Comparison of ENCODE assay signal across 31 cellular contexts in genomic region chr4:660401-660800, GRCh38. TPM values are rescaled to one million over a fixed set of nuclear protein-coding genes. Genes with fewer than 3 reads are reported as not detected.
"Had no signal": no experiment of that assay in that cellular context is flagged by ENCODE, and none has a peak within 500 bp of the region (broad histone marks: within the 10 kb centered on the region; RNA-seq: fewer than 3 reads in every experiment).

No MANE protein-coding gene starts in this region.

- H3K9me3 ChIP-seq: breast epithelium, esophagus squamous epithelium, left lung, right lobe of liver, uterus had no signal

- ATAC-seq: activated CD8-positive, alpha-beta T cell treated with anti-CD3 and anti-CD28 coated beads for 36 hours; activated naive CD8-positive, alpha-beta T cell treated with anti-CD3 and anti-CD28 coated beads, Interleukin-2, amount 50 U/mL, for 24 hours; left lung; right lobe of liver; stimulated activated memory B cell treated with anti-CD40 and anti-IgM and Interleukin-4, amounts not matched to agents 10 μg/mL and 1 μg/mL and 100 μg/mL, for 72 hours; stimulated activated naive CD8-positive, alpha-beta T cell treated with anti-CD3 and anti-CD28 coated beads, Interleukin-15, amount 100 ng/mL, for 72 hours had no signal

- H3K36me3 ChIP-seq: breast epithelium, esophagus squamous epithelium, left lung, neural progenitor cell, right lobe of liver, uterus had no signal

- DNase-seq: activated B cell treated with CpG ODN at 0.5 μM for 24 hours; activated CD4-positive, alpha-beta T cell treated with anti-CD3 and anti-CD28 coated beads, Interleukin-2, amount 50 U/mL, for 1 hour; activated CD8-positive, alpha-beta T cell treated with anti-CD3 and anti-CD28 coated beads for 36 hours; activated effector memory CD4-positive, alpha-beta T cell treated with anti-CD3 and anti-CD28 coated beads, Interleukin-2, amount 50 U/mL, for 16 hours; activated naive CD4-positive, alpha-beta T cell treated with anti-CD3 and anti-CD28 coated beads for 36 hours; activated naive CD8-positive, alpha-beta T cell treated with anti-CD3 and anti-CD28 coated beads, Interleukin-2, amount 50 U/mL, for 24 hours; activated T-cell treated with anti-CD3 and anti-CD28 coated beads for 4 hours; amygdala; dermis blood vessel endothelial cell; effector CD4-positive, alpha-beta T cell; esophagus squamous epithelium; foreskin melanocyte; left lung; naive B cell; occipital lobe; stimulated activated CD4-positive, alpha-beta T cell treated with anti-CD3 and anti-CD28 coated beads, Interleukin-4, amount 100 ng/mL, for 24 hours; stimulated activated naive CD8-positive, alpha-beta T cell treated with anti-CD3 and anti-CD28 coated beads, Interleukin-15, amount 100 ng/mL, for 72 hours; substantia nigra; uterus had no signal

- H3K27ac ChIP-seq: breast epithelium, epithelial cell of prostate, esophagus squamous epithelium, left lung, neural progenitor cell, right lobe of liver, skin epidermis, uterus had no signal

- H3K4me3 ChIP-seq: breast epithelium, esophagus squamous epithelium, left lung, neural progenitor cell, right lobe of liver, skin epidermis, uterus had no signal

- H3K4me3 Mint-ChIP-seq: activated B cell treated with CpG ODN at 0.5 μM for 24 hours; activated CD8-positive, alpha-beta T cell treated with anti-CD3 and anti-CD28 coated beads for 36 hours; activated naive CD4-positive, alpha-beta T cell treated with anti-CD3 and anti-CD28 coated beads for 36 hours; activated naive CD8-positive, alpha-beta T cell treated with anti-CD3 and anti-CD28 coated beads, Interleukin-2, amount 50 U/mL, for 24 hours; central memory CD8-positive, alpha-beta T cell; mesothelial cell of epicardium; stimulated activated memory B cell treated with anti-CD40 and anti-IgM and Interleukin-4, amounts not matched to agents 10 μg/mL and 1 μg/mL and 100 μg/mL, for 72 hours; stimulated activated naive CD8-positive, alpha-beta T cell treated with anti-CD3 and anti-CD28 coated beads, Interleukin-15, amount 100 ng/mL, for 72 hours; T-helper 2 cell treated with Interferon-gamma antibody and Interleukin-4, amounts not matched to agents 5 μg/mL and 100 μg/mL, for 36 hours; type B pancreatic cell had no signal

- H3K27me3 ChIP-seq: neural progenitor cell, right lobe of liver, uterus had no signal

- FAIRE-seq: colon had no signal

- H3K9me3 Mint-ChIP-seq: activated B cell treated with CpG ODN at 0.5 μM for 24 hours; activated CD8-positive, alpha-beta T cell treated with anti-CD3 and anti-CD28 coated beads for 36 hours; activated naive CD4-positive, alpha-beta T cell treated with anti-CD3 and anti-CD28 coated beads for 36 hours; activated naive CD8-positive, alpha-beta T cell treated with anti-CD3 and anti-CD28 coated beads, Interleukin-2, amount 50 U/mL, for 24 hours; activated T-helper 1 cell treated with anti-CD3 and anti-CD28 coated beads, Interleukin-12 subunit alpha, Interleukin-12 subunit beta, Interleukin-2, Interleukin-4 antibody, amounts not matched to agents 30 ng/mL and 10 ng/mL and 1 ng/mL, durations not matched to agents 14 hours and 24 hours and 36 hours; central memory CD8-positive, alpha-beta T cell; mesothelial cell of epicardium; neural progenitor cell; stimulated activated naive CD8-positive, alpha-beta T cell treated with anti-CD3 and anti-CD28 coated beads, Interleukin-15, amount 100 ng/mL, for 72 hours; type B pancreatic cell had no signal

- H3K27ac Mint-ChIP-seq: activated B cell treated with CpG ODN at 0.5 μM for 24 hours; activated CD8-positive, alpha-beta T cell treated with anti-CD3 and anti-CD28 coated beads for 36 hours; activated naive CD4-positive, alpha-beta T cell treated with anti-CD3 and anti-CD28 coated beads for 36 hours; activated naive CD8-positive, alpha-beta T cell treated with anti-CD3 and anti-CD28 coated beads, Interleukin-2, amount 50 U/mL, for 24 hours; activated T-helper 1 cell treated with anti-CD3 and anti-CD28 coated beads, Interleukin-12 subunit alpha, Interleukin-12 subunit beta, Interleukin-2, Interleukin-4 antibody, amounts not matched to agents 30 ng/mL and 10 ng/mL and 1 ng/mL, durations not matched to agents 14 hours and 24 hours and 36 hours; mesothelial cell of epicardium; neural progenitor cell; stimulated activated memory B cell treated with anti-CD40 and anti-IgM and Interleukin-4, amounts not matched to agents 10 μg/mL and 1 μg/mL and 100 μg/mL, for 72 hours; stimulated activated naive CD8-positive, alpha-beta T cell treated with anti-CD3 and anti-CD28 coated beads, Interleukin-15, amount 100 ng/mL, for 72 hours had no signal

- H3K4me1 ChIP-seq: breast epithelium, right lobe of liver, uterus had no signal

- H3K36me3 Mint-ChIP-seq: neural progenitor cell, type B pancreatic cell had no signal

- H3K27me3 Mint-ChIP-seq: activated B cell treated with CpG ODN at 0.5 μM for 24 hours; activated CD8-positive, alpha-beta T cell treated with anti-CD3 and anti-CD28 coated beads for 36 hours; activated naive CD8-positive, alpha-beta T cell treated with anti-CD3 and anti-CD28 coated beads, Interleukin-2, amount 50 U/mL, for 24 hours; central memory CD8-positive, alpha-beta T cell; naive B cell; stimulated activated memory B cell treated with anti-CD40 and anti-IgM and Interleukin-4, amounts not matched to agents 10 μg/mL and 1 μg/mL and 100 μg/mL, for 72 hours; stimulated activated naive CD8-positive, alpha-beta T cell treated with anti-CD3 and anti-CD28 coated beads, Interleukin-15, amount 100 ng/mL, for 72 hours; type B pancreatic cell had no signal

- H3K9ac ChIP-seq: neural progenitor cell had no signal

RNA-seq across cellular contexts. Expression of gene SLC49A3, which starts 28.6 kb away (rescaled TPM):
- total RNA-seq: activated naive CD4-positive, alpha-beta T cell treated with anti-CD3 and anti-CD28 coated beads for 36 hours had no signal
